In genomic region chr1:20123696-20124450, GRCh38 we compare ENCODE assay signal across 1 cellular context.
TF ChIP-seq lines count a peak whose summit lies in the region.

No MANE protein-coding gene starts in this region.

TF ChIP-seq in A549, 52 proteins besides CTCF, POLR2A, EP300 and RAD21:
- no peak for TF ChIP-seq ELK1 (IDR thresholded peaks at IDR 0.05; ENCODE audit: low read depth, low read length)
- no peak for TF ChIP-seq HMGXB4 (CRISPR knock-in tag; IDR thresholded peaks at IDR 0.05; ENCODE audit: borderline replicate concordance)
- no peak for TF ChIP-seq MYC (IDR thresholded peaks at IDR 0.05; ENCODE audit: borderline replicate concordance, low read length)
- TF ChIP-seq RARB (CRISPR knock-in tag; IDR thresholded peaks at IDR 0.05): no peak
- no peak for TF ChIP-seq POLR2AphosphoS2 (conservative IDR thresholded peaks at IDR 0.05; ENCODE audit: low read length)
- no peak for TF ChIP-seq CBX2 (IDR thresholded peaks at IDR 0.05; ENCODE audit: borderline replicate concordance, low read depth)
- TF ChIP-seq TFCP2L1 (CRISPR knock-in tag; IDR thresholded peaks at IDR 0.05): no peak
- no peak for TF ChIP-seq BCL3 (IDR thresholded peaks at IDR 0.05)
- TF ChIP-seq HDAC2 (IDR thresholded peaks at IDR 0.05): no peak
- TF ChIP-seq SREBF2 (IDR thresholded peaks at IDR 0.05): no peak
- no peak for TF ChIP-seq FOSB (CRISPR knock-in tag; IDR thresholded peaks at IDR 0.05)
- no peak for TF ChIP-seq KDM5A (IDR thresholded peaks at IDR 0.05)
- no peak for TF ChIP-seq KDM1A (IDR thresholded peaks at IDR 0.05; ENCODE audit: low read depth)
- no peak for TF ChIP-seq GATA3 (IDR thresholded peaks at IDR 0.05; ENCODE audit: borderline replicate concordance)
